Comparison of ENCODE assay signal across 35 cellular contexts in the genomic region with DNA sequence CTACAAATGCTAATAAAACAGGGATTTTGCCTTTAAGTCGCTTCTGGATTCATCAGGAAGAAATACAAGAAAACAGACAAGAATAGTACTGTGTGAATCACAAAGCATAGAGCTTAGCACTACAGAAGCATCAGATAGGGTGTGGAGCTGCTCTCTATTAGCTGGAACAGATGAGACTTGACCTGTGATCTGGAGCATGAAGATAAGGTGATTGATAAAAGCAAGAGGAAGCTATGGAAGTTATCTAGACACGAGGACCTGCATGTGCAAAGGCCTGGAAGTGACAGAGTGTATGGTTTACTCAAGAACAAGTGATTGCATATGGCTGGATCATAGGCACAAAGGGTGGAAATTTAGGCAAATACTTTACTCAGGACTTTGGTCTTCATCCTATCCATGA.
DNase-seq lines count a peak whose midpoint lies in the region; ATAC-seq and TF ChIP-seq lines count a peak whose summit lies in the region.
"Had no signal": no experiment of that assay in that cellular context is flagged by ENCODE, and none has a peak within 500 bp of the region (broad histone marks: within the 10 kb centered on the region; RNA-seq: fewer than 3 reads in every experiment).

No MANE protein-coding gene starts in this region.

- TF ChIP-seq RAD21 in liver (IDR thresholded peaks at IDR 0.05), result peak in 1 of 2 donors; percentile 8

- H3K4me3 ChIP-seq in endocrine pancreas (ENCODE audit: control insufficient read depth, insufficient read depth, low read length), result peak overlapping the region; percentile 35
- peak overlapping the region in 1 of 3 donors; percentile 2 for H3K4me3 ChIP-seq in liver (ENCODE audit: low read depth in 1 of 3, low read length in 3 of 3)
- no peak overlapping the region for H3K4me3 ChIP-seq in sigmoid colon
- H3K4me3 ChIP-seq: MG63, smooth muscle cell, stomach, uterus had no signal

- H3K9me3 ChIP-seq in endocrine pancreas (ENCODE audit: control insufficient read depth, low read length) (no peaks in the 10 kb centered on the region), liver (ENCODE audit: control insufficient read depth in 4 of 4, low read length in 3 of 4) (no peaks in the 10 kb centered on the region), sigmoid colon (no peaks in the 10 kb centered on the region)
- H3K9me3 ChIP-seq: MG63, stomach, uterus had no signal

- no peaks in the 10 kb centered on the region for H3K36me3 Mint-ChIP-seq in T-helper 1 cell treated with Interleukin-12 subunit alpha and Interleukin-12 subunit beta and Interleukin-4 antibody, amounts not matched to agents 30 μg/mL and 1 μg/mL, for 36 hours (ENCODE audit: low read depth)
- H3K36me3 Mint-ChIP-seq: CD14-positive monocyte, memory B cell, WTC11 had no signal

- 54% methylated on average over 2 of the region's 2 CpGs for WGBS in liver
- WGBS in sigmoid colon, 2 donors, result 64% methylated on average over 2 of the region's 2 CpGs

- TF ChIP-seq EP300 in sigmoid colon (IDR thresholded peaks at IDR 0.05), result no peak

- no peak for TF ChIP-seq POLR2A in sigmoid colon (IDR thresholded peaks at IDR 0.05)

- H3K9ac ChIP-seq in endocrine pancreas (ENCODE audit: control insufficient read depth, insufficient read depth, low read length), result no peak overlapping the region
- H3K9ac ChIP-seq in liver (ENCODE audit: low read depth in 1 of 2, low read length in 2 of 2), result no peak overlapping the region

- H3K27ac Mint-ChIP-seq in T-helper 1 cell treated with Interleukin-12 subunit alpha and Interleukin-12 subunit beta and Interleukin-4 antibody, amounts not matched to agents 30 μg/mL and 1 μg/mL, for 36 hours, result no peak overlapping the region
- H3K27ac Mint-ChIP-seq: CD14-positive monocyte; effector memory CD8-positive, alpha-beta T cell; memory B cell; nephron progenitor cell; WTC11 had no signal

- no peaks in the 10 kb centered on the region for H3K4me1 Mint-ChIP-seq in T-helper 1 cell treated with Interleukin-12 subunit alpha and Interleukin-12 subunit beta and Interleukin-4 antibody, amounts not matched to agents 30 μg/mL and 1 μg/mL, for 36 hours (ENCODE audit: low read depth)
- H3K4me1 Mint-ChIP-seq: CD14-positive monocyte, nephron progenitor cell had no signal

- intact Hi-C loops in sigmoid colon (cut with DNase I), result no loop called here

- H3K27ac ChIP-seq in liver (ENCODE audit: low read depth in 1 of 2, low read length in 2 of 2), result peak overlapping the region; percentile 84 to 88
- H3K27ac ChIP-seq in sigmoid colon, result no peak overlapping the region
- H3K27ac ChIP-seq: stomach, uterus had no signal

- no peaks in the 10 kb centered on the region for H3K27me3 Mint-ChIP-seq in T-helper 1 cell treated with Interleukin-12 subunit alpha and Interleukin-12 subunit beta and Interleukin-4 antibody, amounts not matched to agents 30 μg/mL and 1 μg/mL, for 36 hours (ENCODE audit: low read depth)
- H3K27me3 Mint-ChIP-seq: effector memory CD8-positive, alpha-beta T cell had no signal

- no peaks in the 10 kb centered on the region for H3K9me3 Mint-ChIP-seq in T-helper 1 cell treated with Interleukin-12 subunit alpha and Interleukin-12 subunit beta and Interleukin-4 antibody, amounts not matched to agents 30 μg/mL and 1 μg/mL, for 36 hours
- H3K9me3 Mint-ChIP-seq: CD14-positive monocyte; effector memory CD8-positive, alpha-beta T cell; memory B cell; nephron progenitor cell; WTC11 had no signal

- ATAC-seq in HG02885 (IDR thresholded peaks at IDR 0.05; ENCODE audit: poor library complexity, unreplicated experiment), result no peak
- ATAC-seq: effector memory CD8-positive, alpha-beta T cell; esophagus mucosa; PC-3; WTC11 had no signal

- H3K27me3 ChIP-seq in endocrine pancreas (ENCODE audit: control insufficient read depth, insufficient read depth, low read length) (no peaks in the 10 kb centered on the region), liver (ENCODE audit: control insufficient read depth in 4 of 4, insufficient read depth in 4 of 4, low read length in 3 of 4) (no peaks in the 10 kb centered on the region), sigmoid colon (no peaks in the 10 kb centered on the region)
- H3K27me3 ChIP-seq: MG63, stomach, uterus had no signal

- DNase-seq in T-helper 1 cell (no peak), OCI-M1 (lab: John Stamatoyannopoulos, UW) (peak; percentile 81), sigmoid colon (no peak)
- no peak for DNase-seq in activated CD4-positive, alpha-beta T cell treated with anti-CD3 and anti-CD28 coated beads for 48 hours
- DNase-seq: 8988T; activated CD4-positive, alpha-beta T cell treated with anti-CD3 and anti-CD28 coated beads, Interleukin-2, amount 50 U/mL, for 1 hour; activated naive CD4-positive, alpha-beta T cell treated with Interleukin-2 at 50 U/mL for 16 hours; Calu3; central memory CD4-positive, alpha-beta T cell; cortex of kidney; effector memory CD8-positive, alpha-beta T cell; GOT3; KG1; left cardiac atrium; MG63; NCI-H1105 treated with DMSO at 0.1 percent for 48 hours; NCI-H2029 treated with DMSO at 0.1 percent for 48 hours; NCI-H524 treated with DMSO at 0.1 percent for 48 hours; nephron progenitor cell; PC-3; SHP77 treated with DMSO at 0.1 percent for 48 hours; stimulated activated CD4-positive, alpha-beta T cell treated with anti-CD3 and anti-CD28 coated beads, Interleukin-1b, Interleukin-23, amount 100 ng/mL, for 48 hours; stimulated activated CD8-positive, alpha-beta memory T cell treated with anti-CD3 and anti-CD28 coated beads, Interleukin-4, amount 100 ng/mL, for 48 hours; stomach; T1000; uterus had no signal

- H3K4me1 ChIP-seq in endocrine pancreas (ENCODE audit: control insufficient read depth, insufficient read depth, low read length) (peaks cover 8% of the 10 kb centered on the region), liver (ENCODE audit: control insufficient read depth in 4 of 4, insufficient read depth in 4 of 4, low read length in 3 of 4) (peaks cover 0 to 26% (median 15%) of the 10 kb centered on the region in 4 donors), sigmoid colon (no peaks in the 10 kb centered on the region)
- H3K4me1 ChIP-seq: stomach, uterus had no signal

- TF ChIP-seq CTCF in liver (IDR thresholded peaks at IDR 0.05; ENCODE audit: low read depth, low read length, missing input control) (no peak), sigmoid colon (IDR thresholded peaks at IDR 0.05) (no peak)

- H3K36me3 ChIP-seq in endocrine pancreas (ENCODE audit: control insufficient read depth, insufficient read depth, low read length) (no peaks in the 10 kb centered on the region), liver (ENCODE audit: control insufficient read depth in 4 of 4, insufficient read depth in 3 of 4, low read depth in 1 of 4, low read length in 3 of 4) (no peaks in the 10 kb centered on the region), sigmoid colon (no peaks in the 10 kb centered on the region)
- H3K36me3 ChIP-seq: MG63, stomach, uterus had no signal

- peak overlapping the region; percentile 13 for H3K4me3 Mint-ChIP-seq in T-helper 1 cell treated with Interleukin-12 subunit alpha and Interleukin-12 subunit beta and Interleukin-4 antibody, amounts not matched to agents 30 μg/mL and 1 μg/mL, for 36 hours
- H3K4me3 Mint-ChIP-seq: CD14-positive monocyte, memory B cell, nephron progenitor cell, WTC11 had no signal

TF ChIP-seq in liver, 16 proteins besides CTCF, POLR2A, EP300 and RAD21:
- TF ChIP-seq HNF4A (conservative IDR thresholded peaks at IDR 0.05) (peak in 1 of 2 donors; percentile 20), FOXA1 (IDR thresholded peaks at IDR 0.05) (no peak)

Comparison
In these comparisons a context has a peak if more than half of its experiments do, and no peak if none do; other contexts are left out.
1. H3K27ac ChIP-seq: peak in liver (2 of 2); none in sigmoid colon (0 of 4).